In genomic region chr2:21270083-21270491, GRCh38 we compare ENCODE assay signal across 29 cellular contexts.
A peak's percentile ranks its signal among the peaks of the same experiment; 100 is the strongest.
DNase-seq lines count a peak whose midpoint lies in the region; ATAC-seq and TF ChIP-seq lines count a peak whose summit lies in the region.
"Had no signal": no experiment of that assay in that cellular context is flagged by ENCODE, and none has a peak within 500 bp of the region (broad histone marks: within the 10 kb centered on the region; RNA-seq: fewer than 3 reads in every experiment).

No MANE protein-coding gene starts in this region.

- no peak for DNase-seq in left ventricle myocardium inferior
- no peak for DNase-seq in Right ventricle myocardium superior
- DNase-seq in hepatocyte (ENCODE audit: low spot score), result no peak
- no peak for DNase-seq in progenitor cell of endocrine pancreas (ENCODE audit: low spot score, unreplicated experiment)
- DNase-seq in NCI-H524 treated with DMSO at 0.1 percent for 48 hours (lab: John Stamatoyannopoulos, UW), result no peak
- DNase-seq in DMS 273 (lab: John Stamatoyannopoulos, UW; ENCODE audit: unreplicated experiment), result no peak
- no peak for DNase-seq in mesothelial cell of epicardium (ENCODE audit: low spot score in 2 of 2, unreplicated experiment in 2 of 2)
- DNase-seq: activated CD4-positive, alpha-beta T cell treated with anti-CD3 and anti-CD28 coated beads, Interleukin-2, amount 10 ng/mL, durations not matched to agents 24 days and 14 days; activated gamma-delta T cell; activated naive CD8-positive, alpha-beta T cell treated with anti-CD3 and anti-CD28 coated beads, Interleukin-2, amount 10 ng/mL, durations not matched to agents 7 days and 5 days; activated T-cell treated with anti-CD3 and anti-CD28 coated beads, Interleukin-2, amount 50 U/mL, for 24 hours; Calu3; central memory CD4-positive, alpha-beta T cell; DND-41; foreskin fibroblast; GF-D8; NCI-H1048; NCI-H1694; NCI-H446; NCI-H82; SJCRH30; stimulated activated CD4-positive, alpha-beta T cell treated with anti-CD3 and anti-CD28 coated beads, Interleukin-4, amount 100 ng/mL, for 24 hours; T-cell; upper lobe of left lung had no signal

- H3K79me2 ChIP-seq in hepatocyte, result no peaks in the 10 kb centered on the region

- H3K27me3 ChIP-seq in left ventricle myocardium inferior (ENCODE audit: low read depth), result no peaks in the 10 kb centered on the region
- H3K27me3 ChIP-seq in hepatocyte, result peaks cover 14% of the 10 kb centered on the region
- H3K27me3 ChIP-seq: esophagus muscularis mucosa, upper lobe of left lung had no signal

- H3K9me3 ChIP-seq in left ventricle myocardium inferior (replicated peaks) (no peaks in the 10 kb centered on the region), hepatocyte (ENCODE audit: low read depth) (no peaks in the 10 kb centered on the region)
- H3K9me3 ChIP-seq: esophagus muscularis mucosa, prostate gland, SJCRH30, upper lobe of left lung had no signal

- H2AFZ ChIP-seq in hepatocyte, result no peak overlapping the region

- H3K9me2 ChIP-seq in hepatocyte (replicated peaks; ENCODE audit: insufficient read depth), result no peaks in the 10 kb centered on the region

- H3K36me3 Mint-ChIP-seq in progenitor cell of endocrine pancreas (ENCODE audit: insufficient read depth) (no peaks in the 10 kb centered on the region), mesothelial cell of epicardium (no peaks in the 10 kb centered on the region)
- H3K36me3 Mint-ChIP-seq: activated naive CD8-positive, alpha-beta T cell treated with anti-CD3 and anti-CD28 coated beads, Interleukin-2, amount 10 ng/mL, durations not matched to agents 7 days and 5 days; T-cell had no signal

- no peak overlapping the region for H3K4me3 ChIP-seq in left ventricle myocardium inferior
- H3K4me3 ChIP-seq in hepatocyte, result no peak overlapping the region
- H3K4me3 ChIP-seq: esophagus muscularis mucosa, prostate gland, SJCRH30, upper lobe of left lung had no signal

- ATAC-seq in Right ventricle myocardium superior (ENCODE audit: poor library complexity), result no peak
- ATAC-seq in HG02571 (IDR thresholded peaks at IDR 0.05; ENCODE audit: unreplicated experiment), result no peak
- ATAC-seq: HCT116, T-cell had no signal

- peak overlapping the region; percentile 83 for H3K27ac ChIP-seq in left ventricle myocardium inferior (replicated peaks)
- H3K27ac ChIP-seq in hepatocyte, result peak overlapping the region; percentile 22
- H3K27ac ChIP-seq: prostate gland, SJCRH30, upper lobe of left lung had no signal

- H3K4me1 ChIP-seq in left ventricle myocardium inferior (peaks cover 38% of the 10 kb centered on the region), hepatocyte (ENCODE audit: insufficient read depth) (peaks cover 34% of the 10 kb centered on the region)
- H3K4me1 ChIP-seq: prostate gland, SJCRH30, upper lobe of left lung had no signal

- peak overlapping the region; percentile 51 for H3K4me2 ChIP-seq in hepatocyte

- peak overlapping the region; percentile 25 for H3K4me3 Mint-ChIP-seq in progenitor cell of endocrine pancreas (ENCODE audit: low read depth)
- no peak overlapping the region for H3K4me3 Mint-ChIP-seq in mesothelial cell of epicardium
- H3K4me3 Mint-ChIP-seq: activated CD4-positive, alpha-beta T cell treated with anti-CD3 and anti-CD28 coated beads, Interleukin-2, amount 10 ng/mL, durations not matched to agents 24 days and 14 days; activated naive CD8-positive, alpha-beta T cell treated with anti-CD3 and anti-CD28 coated beads, Interleukin-2, amount 10 ng/mL, durations not matched to agents 7 days and 5 days; activated T-cell treated with anti-CD3 and anti-CD28 coated beads, Interleukin-2, amount 50 U/mL, for 24 hours; dendritic cell treated with granulocyte-macrophage colony-stimulating factor and Interleukin-4, amounts not matched to agents 40 ng/mL and 50 ng/mL, for 4 days; T-cell had no signal

- peaks cover 25% of the 10 kb centered on the region for H3K27me3 Mint-ChIP-seq in progenitor cell of endocrine pancreas
- H3K27me3 Mint-ChIP-seq in mesothelial cell of epicardium (ENCODE audit: low read depth), result peaks cover 4% of the 10 kb centered on the region
- H3K27me3 Mint-ChIP-seq: activated CD4-positive, alpha-beta T cell treated with anti-CD3 and anti-CD28 coated beads, Interleukin-2, amount 10 ng/mL, durations not matched to agents 24 days and 14 days; activated naive CD8-positive, alpha-beta T cell treated with anti-CD3 and anti-CD28 coated beads, Interleukin-2, amount 10 ng/mL, durations not matched to agents 7 days and 5 days; activated T-cell treated with anti-CD3 and anti-CD28 coated beads, Interleukin-2, amount 50 U/mL, for 24 hours; T-cell had no signal

- H3K4me1 Mint-ChIP-seq in progenitor cell of endocrine pancreas (ENCODE audit: low read depth) (peaks cover 39% of the 10 kb centered on the region), mesothelial cell of epicardium (peaks cover 35% of the 10 kb centered on the region)
- H3K4me1 Mint-ChIP-seq: activated CD4-positive, alpha-beta T cell treated with anti-CD3 and anti-CD28 coated beads, Interleukin-2, amount 10 ng/mL, durations not matched to agents 24 days and 14 days; activated naive CD8-positive, alpha-beta T cell treated with anti-CD3 and anti-CD28 coated beads, Interleukin-2, amount 10 ng/mL, durations not matched to agents 7 days and 5 days; T-cell had no signal

- peak overlapping the region; percentile 83 for H3K27ac Mint-ChIP-seq in progenitor cell of endocrine pancreas
- no peak overlapping the region for H3K27ac Mint-ChIP-seq in mesothelial cell of epicardium
- H3K27ac Mint-ChIP-seq: activated CD4-positive, alpha-beta T cell treated with anti-CD3 and anti-CD28 coated beads, Interleukin-2, amount 10 ng/mL, durations not matched to agents 24 days and 14 days; activated naive CD8-positive, alpha-beta T cell treated with anti-CD3 and anti-CD28 coated beads, Interleukin-2, amount 10 ng/mL, durations not matched to agents 7 days and 5 days; activated T-cell treated with anti-CD3 and anti-CD28 coated beads, Interleukin-2, amount 50 U/mL, for 24 hours; dendritic cell treated with granulocyte-macrophage colony-stimulating factor and Interleukin-4, amounts not matched to agents 40 ng/mL and 50 ng/mL, for 4 days; T-cell had no signal

- TF ChIP-seq CTCF in left ventricle myocardium inferior (IDR thresholded peaks at IDR 0.05; ENCODE audit: borderline replicate concordance) (no peak), hepatocyte (IDR thresholded peaks at IDR 0.05; ENCODE audit: poor library complexity) (no peak), progenitor cell of endocrine pancreas (IDR thresholded peaks at IDR 0.05; ENCODE audit: unreplicated experiment) (no peak), mesothelial cell of epicardium (IDR thresholded peaks at IDR 0.05; ENCODE audit: unreplicated experiment) (no peak)

- no peaks in the 10 kb centered on the region for H4K20me1 ChIP-seq in hepatocyte (ENCODE audit: insufficient read depth, poor library complexity, severe bottlenecking)

- H3K36me3 ChIP-seq in left ventricle myocardium inferior, result no peaks in the 10 kb centered on the region
- no peaks in the 10 kb centered on the region for H3K36me3 ChIP-seq in hepatocyte (replicated peaks; ENCODE audit: insufficient read depth, low read depth)
- H3K36me3 ChIP-seq: esophagus muscularis mucosa, prostate gland, SJCRH30, upper lobe of left lung had no signal

- intact Hi-C loops in left ventricle myocardium inferior (cut with micrococcal nuclease) (no loop called here), Right ventricle myocardium superior (cut with DNase I) (no loop called here)

- 17% methylated on average over 2 of the region's 2 CpGs for WGBS in hepatocyte (ENCODE audit: low lambda C conversion rate, missing lambda C conversion rate)

- no peaks in the 10 kb centered on the region for H3K9me3 Mint-ChIP-seq in progenitor cell of endocrine pancreas (ENCODE audit: low read depth)
- H3K9me3 Mint-ChIP-seq in mesothelial cell of epicardium, result no peaks in the 10 kb centered on the region
- H3K9me3 Mint-ChIP-seq: activated CD4-positive, alpha-beta T cell treated with anti-CD3 and anti-CD28 coated beads, Interleukin-2, amount 10 ng/mL, durations not matched to agents 24 days and 14 days; activated naive CD8-positive, alpha-beta T cell treated with anti-CD3 and anti-CD28 coated beads, Interleukin-2, amount 10 ng/mL, durations not matched to agents 7 days and 5 days; activated T-cell treated with anti-CD3 and anti-CD28 coated beads, Interleukin-2, amount 50 U/mL, for 24 hours; dendritic cell treated with granulocyte-macrophage colony-stimulating factor and Interleukin-4, amounts not matched to agents 40 ng/mL and 50 ng/mL, for 4 days; T-cell had no signal
